15 cellular contexts compared by ENCODE assay signal in genomic region chr6:11447265-11447664, GRCh38.
DNase-seq lines count a peak whose midpoint lies in the region; ATAC-seq, FAIRE-seq and TF ChIP-seq lines count a peak whose summit lies in the region.
"Had no signal": no experiment of that assay in that cellular context is flagged by ENCODE, and none has a peak within 500 bp of the region (broad histone marks: within the 10 kb centered on the region; RNA-seq: fewer than 3 reads in every experiment).

No MANE protein-coding gene starts in this region.

- H3K9me3 Mint-ChIP-seq in activated T-cell treated with anti-CD3 and anti-CD28 coated beads, Interleukin-2, amount 50 U/mL, for 72 hours = peaks cover 2 to 9% of the 10 kb centered on the region in 2 donors
- H3K9me3 Mint-ChIP-seq in activated naive CD8-positive, alpha-beta T cell (ENCODE audit: low read depth) = peaks cover 3% of the 10 kb centered on the region

- no peak overlapping the region for H2AFZ ChIP-seq in OCI-LY3 (ENCODE audit: low read depth, low read length)
- H2AFZ ChIP-seq: GM23338 had no signal

- H3K9me3 ChIP-seq in OCI-LY3 (ENCODE audit: insufficient read depth, low read length) (peaks cover 19% of the 10 kb centered on the region), kidney (ENCODE audit: control insufficient read depth in 1 of 2, low read length in 2 of 2) (no peaks in the 10 kb centered on the region), prostate gland (no peaks in the 10 kb centered on the region)

- H3K36me3 ChIP-seq in OCI-LY3 (replicated peaks; ENCODE audit: low read depth, low read length) (peaks cover 32% of the 10 kb centered on the region), kidney (ENCODE audit: control insufficient read depth in 1 of 2, insufficient read depth in 2 of 2, low read length in 2 of 2) (no peaks in the 10 kb centered on the region), prostate gland (no peaks in the 10 kb centered on the region)

- H3K9ac ChIP-seq in OCI-LY3 (ENCODE audit: low read length) (no peak overlapping the region), kidney (ENCODE audit: low read length in 2 of 2) (no peak overlapping the region)

- 100% methylated on average over 1 of the region's 1 CpG for WGBS in prostate gland

- H3K4me1 ChIP-seq in OCI-LY3 (ENCODE audit: low read length) (peaks cover 50% of the 10 kb centered on the region), kidney (ENCODE audit: control insufficient read depth in 1 of 2, insufficient read depth in 1 of 2, low read depth in 1 of 2, low read length in 2 of 2) (no peaks in the 10 kb centered on the region), prostate gland (replicated peaks) (no peaks in the 10 kb centered on the region)

- intact Hi-C loops in kidney (cut with DNase I) (no loop called here), prostate gland (cut with DNase I) (no loop called here)

- peaks cover 38% of the 10 kb centered on the region for H3K4me1 Mint-ChIP-seq in activated T-cell treated with anti-CD3 and anti-CD28 coated beads, Interleukin-2, amount 50 U/mL, for 72 hours (ENCODE audit: low read depth)
- H3K4me1 Mint-ChIP-seq in activated naive CD8-positive, alpha-beta T cell (ENCODE audit: low read depth) = peaks cover 32% of the 10 kb centered on the region
- H3K4me1 Mint-ChIP-seq: GM23338 had no signal

- H3K27me3 Mint-ChIP-seq in activated T-cell treated with anti-CD3 and anti-CD28 coated beads, Interleukin-2, amount 50 U/mL, for 72 hours (ENCODE audit: low read depth) = no peaks in the 10 kb centered on the region
- no peaks in the 10 kb centered on the region for H3K27me3 Mint-ChIP-seq in activated naive CD8-positive, alpha-beta T cell
- H3K27me3 Mint-ChIP-seq: B cell; CD4-positive, alpha-beta T cell had no signal

- ATAC-seq in activated T-cell treated with anti-CD3 and anti-CD28 coated beads, Interleukin-2, amount 50 U/mL, for 72 hours (replicated peaks in 1 of 2) = peak; percentile 40 to 42
- ATAC-seq: GM23338 had no signal

- TF ChIP-seq POLR2A in prostate gland (IDR thresholded peaks at IDR 0.05) = no peak

- no peak overlapping the region for H3K4me2 ChIP-seq in OCI-LY3 (ENCODE audit: low read length)
- H3K4me2 ChIP-seq: GM23338 had no signal

- H3K79me2 ChIP-seq in OCI-LY3 (ENCODE audit: low read length) = no peaks in the 10 kb centered on the region

- H3K36me3 Mint-ChIP-seq in activated T-cell treated with anti-CD3 and anti-CD28 coated beads, Interleukin-2, amount 50 U/mL, for 72 hours (ENCODE audit: insufficient read depth in 2 of 2) = peaks cover 2 to 13% of the 10 kb centered on the region in 2 donors
- no peaks in the 10 kb centered on the region for H3K36me3 Mint-ChIP-seq in activated naive CD8-positive, alpha-beta T cell

- no peak overlapping the region for H3K4me3 ChIP-seq in OCI-LY3 (ENCODE audit: low read length)
- H3K4me3 ChIP-seq in kidney (ENCODE audit: low read length in 2 of 2) = no peak overlapping the region
- H3K4me3 ChIP-seq in prostate gland = no peak overlapping the region
- H3K4me3 ChIP-seq: GM23338 had no signal

- no peak for TF ChIP-seq CTCF in OCI-LY3 (IDR thresholded peaks at IDR 0.05; ENCODE audit: low read depth, low read length)
- TF ChIP-seq CTCF in kidney (IDR thresholded peaks at IDR 0.05; ENCODE audit: borderline replicate concordance, extremely low read depth, insufficient read depth) = no peak
- TF ChIP-seq CTCF in prostate gland (IDR thresholded peaks at IDR 0.05) = no peak

- no peak for DNase-seq in activated T-cell treated with anti-CD3 and anti-CD28 coated beads, Interleukin-2, amount 50 U/mL, for 72 hours
- no peak for DNase-seq in activated T-cell treated with anti-CD3 and anti-CD28 coated beads, Interleukin-2, amount 50 U/mL, for 1 hour
- DNase-seq in kidney = no peak
- no peak for DNase-seq in NCI-H446 (lab: John Stamatoyannopoulos, UW)
- no peak for DNase-seq in prostate gland (ENCODE audit: low spot score)
- DNase-seq: C1 segment of cervical spinal cord; Calu3; CD4-positive, alpha-beta T cell; DMS 273 treated with DMSO at 0.1 percent for 48 hours; H7 had no signal

- no peak overlapping the region for H3K4me3 Mint-ChIP-seq in activated T-cell treated with anti-CD3 and anti-CD28 coated beads, Interleukin-2, amount 50 U/mL, for 72 hours
- H3K4me3 Mint-ChIP-seq in activated naive CD8-positive, alpha-beta T cell = no peak overlapping the region
- H3K4me3 Mint-ChIP-seq: B cell; CD4-positive, alpha-beta T cell; GM23338 had no signal

- FAIRE-seq in kidney (lab: Jason Lieb, UNC) = peak; percentile 35
- FAIRE-seq: A204.1 had no signal

- H3K27ac ChIP-seq in OCI-LY3 (ENCODE audit: low read length) = peak overlapping the region; percentile 91
- no peak overlapping the region for H3K27ac ChIP-seq in kidney (ENCODE audit: low read depth in 2 of 2, low read length in 2 of 2)
- H3K27ac ChIP-seq in prostate gland = no peak overlapping the region

- H3K27me3 ChIP-seq in OCI-LY3 (ENCODE audit: low read depth, low read length) (no peaks in the 10 kb centered on the region), prostate gland (replicated peaks; ENCODE audit: insufficient read depth) (no peaks in the 10 kb centered on the region)

- no peak overlapping the region for H3K27ac Mint-ChIP-seq in activated T-cell treated with anti-CD3 and anti-CD28 coated beads, Interleukin-2, amount 50 U/mL, for 72 hours
- peak overlapping the region; percentile 72 for H3K27ac Mint-ChIP-seq in activated naive CD8-positive, alpha-beta T cell
- H3K27ac Mint-ChIP-seq: CD4-positive, alpha-beta T cell; GM23338 had no signal

- H4K20me1 ChIP-seq in OCI-LY3 (ENCODE audit: insufficient read depth, low read length) = no peaks in the 10 kb centered on the region
